In genomic region chr9:124794902-124795491, GRCh38 we compare ENCODE assay signal across 16 cellular contexts. TPM values are rescaled to one million over a fixed set of nuclear protein-coding genes. Genes with fewer than 3 reads are reported as not detected.
DNase-seq lines count a peak whose midpoint lies in the region; ATAC-seq, FAIRE-seq and TF ChIP-seq lines count a peak whose summit lies in the region.
"Had no signal": no experiment of that assay in that cellular context is flagged by ENCODE, and none has a peak within 500 bp of the region (broad histone marks: within the 10 kb centered on the region; RNA-seq: fewer than 3 reads in every experiment).

No MANE protein-coding gene starts in this region.

- H3K23ac ChIP-seq in H1 (ENCODE audit: insufficient read length), result no peak overlapping the region

- TF ChIP-seq RAD21 in H1 (IDR thresholded peaks at IDR 0.05 in 1 of 2, conservative IDR thresholded peaks at IDR 0.05 in 1 of 2; ENCODE audit: low read depth in 2 of 2, low read length in 2 of 2), result peak in 1 of 2 experiments; percentile 30; a peak in 1 of 4 replicates

- no peak overlapping the region for H4K91ac ChIP-seq in H1 (replicated peaks; ENCODE audit: insufficient read length, low read length)

- H3K27me3 ChIP-seq in H1 (replicated peaks in 1 of 4; ENCODE audit: control insufficient read depth in 3 of 4, extremely low read depth in 1 of 4, insufficient read depth in 3 of 4, low read length in 3 of 4) (no peaks in the 10 kb centered on the region), suprapubic skin (no peaks in the 10 kb centered on the region)

- H3K4me3 ChIP-seq in H1 (ENCODE audit: extremely low read depth in 1 of 4, insufficient read depth in 2 of 4, low read depth in 3 of 4, low read length in 4 of 4) (no peak overlapping the region), retinal pigment epithelial cell (ENCODE audit: low read length) (no peak overlapping the region), suprapubic skin (no peak overlapping the region)
- H3K4me3 ChIP-seq: HAP-1, skin epidermis had no signal

- 89% methylated on average over 11 of the region's 11 CpGs; no CpG with 5 or more reads in 1 of the 2 experiments for WGBS in H1 (ENCODE audit: extremely low coverage in 1 of 2, insufficient coverage in 1 of 2, insufficient read length in 1 of 2, insufficient replicate concordance in 2 of 2, low coverage in 1 of 2, low lambda C conversion rate in 2 of 2, missing lambda C conversion rate in 1 of 2), 2 experiments
- WGBS in suprapubic skin, result 83% methylated on average over 6 of the region's 11 CpGs

- H3K18ac ChIP-seq in H1 (ENCODE audit: extremely low read depth, low read length), result no peak overlapping the region

- H3K9me3 ChIP-seq in H1 (ENCODE audit: insufficient read depth in 2 of 2, low read depth in 1 of 2, low read length in 1 of 2) (no peaks in the 10 kb centered on the region), suprapubic skin (no peaks in the 10 kb centered on the region)
- H3K9me3 ChIP-seq: HAP-1 had no signal

- no peak overlapping the region for H2AK5ac ChIP-seq in H1 (ENCODE audit: low read depth, low read length)

- DNase-seq in NCI-H345 (lab: John Stamatoyannopoulos, UW) (peak; percentile 15), NCI-H345 treated with DMSO at 0.1 percent for 48 hours (lab: John Stamatoyannopoulos, UW; ENCODE audit: unreplicated experiment) (no peak), NCI-H1930 (lab: John Stamatoyannopoulos, UW) (peak; percentile 22 to 47), H1 (ENCODE audit: low read depth in 1 of 2, low spot score in 2 of 2) (no peak), retinal pigment epithelial cell (ENCODE audit: low read depth) (no peak), suprapubic skin (ENCODE audit: low spot score in 2 of 2) (no peak), middle frontal gyrus (ENCODE audit: extremely low spot score, low spot score) (no peak)
- DNase-seq: activated CD4-positive, alpha-beta memory T cell treated with anti-CD3 and anti-CD28 coated beads, Interleukin-2, amount 10 ng/mL, durations not matched to agents 7 days and 5 days; activated naive CD4-positive, alpha-beta T cell treated with anti-CD3 and anti-CD28 coated beads for 36 hours; DMS79; KG1; NCI-H2107 had no signal

- H3K4me2 ChIP-seq in H1 (ENCODE audit: insufficient read depth in 1 of 2, low read depth in 2 of 2, low read length in 2 of 2), result no peak overlapping the region

- peak; percentile 13 to 27 (median 16); a peak in 3 of 4 replicates for TF ChIP-seq CTCF in H1 (IDR thresholded peaks at IDR 0.05; ENCODE audit: control extremely low read depth in 1 of 3, insufficient read depth in 1 of 3, low read depth in 1 of 3, low read length in 3 of 3)
- TF ChIP-seq CTCF in retinal pigment epithelial cell (conservative IDR thresholded peaks at IDR 0.05; ENCODE audit: low read depth, low read length), result peak; percentile 15
- TF ChIP-seq CTCF in suprapubic skin (IDR thresholded peaks at IDR 0.05), result no peak

- H2BK5ac ChIP-seq in H1 (ENCODE audit: low read depth, low read length), result no peak overlapping the region

- no peak overlapping the region for H4K5ac ChIP-seq in H1 (ENCODE audit: insufficient read length, low read depth, low read length)

- no peaks in the 10 kb centered on the region for H3K79me2 ChIP-seq in H1 (ENCODE audit: control insufficient read depth in 1 of 2, insufficient read depth in 2 of 2, low read length in 2 of 2)

- CTCF ChIA-PET in H1 (lab: Charles Lee; ENCODE audit: partially characterized antibody), result interaction anchor here (0.8 to 65.2 kb wide), 9 partner anchors 9 to 99 kb away, joined by 3 to 1529 read pairs (median 5); partner anchors contain the start of genes ARPC5L, NR6A1, OLFML2A and RPL35

- no peak overlapping the region for H3K56ac ChIP-seq in H1 (replicated peaks; ENCODE audit: insufficient read length, low read depth, low read length)

- no peaks in the 10 kb centered on the region for H3K23me2 ChIP-seq in H1 (ENCODE audit: low read depth, low read length)

- no peak overlapping the region for H3K27ac ChIP-seq in H1 (ENCODE audit: low read depth, low read length)
- H3K27ac ChIP-seq in suprapubic skin, result no peak overlapping the region

- H3K79me1 ChIP-seq in H1 (ENCODE audit: low read depth, low read length), result no peaks in the 10 kb centered on the region

- H3K9ac ChIP-seq in H1 (replicated peaks in 1 of 4; ENCODE audit: extremely low read depth in 1 of 4, low read depth in 3 of 4, low read length in 3 of 4), result no peak overlapping the region

- no peaks in the 10 kb centered on the region for H4K20me1 ChIP-seq in H1 (replicated peaks in 1 of 2; ENCODE audit: control insufficient read depth in 1 of 2, insufficient read depth in 2 of 2, low read length in 2 of 2)

- no peak for FAIRE-seq in H1 (lab: Jason Lieb, UNC)

- no peak overlapping the region for H2AFZ ChIP-seq in H1 (ENCODE audit: low read length)

- TF ChIP-seq EP300 in H1 (IDR thresholded peaks at IDR 0.05; ENCODE audit: borderline replicate concordance in 1 of 2, low read depth in 2 of 2, low read length in 2 of 2) (no peak), suprapubic skin (IDR thresholded peaks at IDR 0.05) (no peak)

- H2BK12ac ChIP-seq in H1 (ENCODE audit: low read depth, low read length), result no peak overlapping the region

- no peak overlapping the region for H3K4ac ChIP-seq in H1 (replicated peaks; ENCODE audit: insufficient read length, low read depth, low read length)

- POLR2A ChIA-PET in H1 (lab: Charles Lee; ENCODE audit: partially characterized antibody), result interaction anchor here (0.6 to 1.6 kb wide), 3 partner anchors 12 to 62 kb away, joined by 3 to 6 read pairs (median 3); no protein-coding TSS in a partner anchor

- H4K8ac ChIP-seq in H1 (ENCODE audit: extremely low read depth, insufficient read depth, low read length), result no peak overlapping the region

- ATAC-seq in GM21723 (IDR thresholded peaks at IDR 0.05; ENCODE audit: unreplicated experiment), result no peak
- ATAC-seq: natural killer cell treated with Interleukin-12 subunit alpha and Interleukin-12 subunit beta and Interleukin-15 and Interleukin-18, amount 100 ng/mL, for 72 hours had no signal

- no peak overlapping the region for H2BK120ac ChIP-seq in H1 (replicated peaks; ENCODE audit: low read depth, low read length)

- H3K36me3 ChIP-seq in H1 (ENCODE audit: control insufficient read depth in 2 of 4, insufficient read depth in 4 of 4, low read length in 3 of 4) (no peaks in the 10 kb centered on the region), suprapubic skin (no peaks in the 10 kb centered on the region)
- H3K36me3 ChIP-seq: HAP-1 had no signal

- no peak for TF ChIP-seq POLR2A in H1 (IDR thresholded peaks at IDR 0.05; ENCODE audit: control extremely low read depth in 1 of 2, low read depth in 2 of 2, low read length in 2 of 2)
- no peak for TF ChIP-seq POLR2A in suprapubic skin (IDR thresholded peaks at IDR 0.05)

- no peak overlapping the region for H2BK20ac ChIP-seq in H1 (ENCODE audit: low read length)

- H3K4me1 ChIP-seq in H1 (replicated peaks in 1 of 4; ENCODE audit: control insufficient read depth in 3 of 4, insufficient read depth in 4 of 4, low read length in 3 of 4) (peaks cover 0 to 12% (median 0%) of the 10 kb centered on the region in 4 experiments; a peak in 3 of 7 replicates), suprapubic skin (peaks cover 54% of the 10 kb centered on the region)
- H3K4me1 ChIP-seq: HAP-1 had no signal

- no peak overlapping the region for H2BK15ac ChIP-seq in H1 (ENCODE audit: low read length)

- H3K14ac ChIP-seq in H1 (ENCODE audit: insufficient read length), result no peak overlapping the region

TF ChIP-seq in H1, 55 proteins besides CTCF, POLR2A, EP300 and RAD21 (continues in another document):
- TF ChIP-seq PHF8 (conservative IDR thresholded peaks at IDR 0.05; ENCODE audit: low read depth, low read length) (no peak), SRF (IDR thresholded peaks at IDR 0.05; ENCODE audit: low read depth, low read length) (no peak), SIN3A (conservative IDR thresholded peaks at IDR 0.05 in 1 of 2, IDR thresholded peaks at IDR 0.05 in 1 of 2; ENCODE audit: low read depth in 1 of 2, low read length in 2 of 2) (no peak), NANOG (IDR thresholded peaks at IDR 0.05; ENCODE audit: insufficient read depth, low read depth, low read length, poor library complexity, severe bottlenecking) (no peak), RNF2 (IDR thresholded peaks at IDR 0.05; ENCODE audit: borderline replicate concordance, low read depth, low read length, missing control alignments, poor library complexity, severe bottlenecking) (no peak)

RNA-seq across cellular contexts. Expression of gene OLFML2A, which starts 18.1 kb away (rescaled TPM):
- total RNA-seq in H1 (2021; fragmentation: NEBNext Ultra II Directional; extraction: Animal tissue kit (Norgen Biotek cat#: 25700)), result 11.4 and 11.5 TPM in 2 replicates
- 7.8 and 8.7 TPM in 2 replicates for polyA plus RNA-seq in H1 (2011; rRNA removed)
- 4.7 TPM for polyA plus RNA-seq in H1 (2011; cell fraction: cytosol; rRNA removed)
- 5.7 TPM for polyA plus RNA-seq in H1 (2011; cell fraction: nucleus; rRNA removed)
- polyA plus RNA-seq in H1 (2012, experiment 1 of 2), result 5.8 to 9.0 TPM (median 7.0 TPM) in 4 replicates
- polyA plus RNA-seq in H1 (2012, experiment 2 of 2), result 6.6 TPM
- polyA plus RNA-seq in H1 (2013, experiment 1 of 2), result 15.9 TPM
- polyA plus RNA-seq in H1 (2013, experiment 2 of 2), result 14.8 TPM
- polyA minus RNA-seq in H1 (2011; rRNA and poly(A)+ RNA removed), result 5.5 and 6.7 TPM in 2 replicates
- 14.4 TPM for polyA minus RNA-seq in H1 (2011; cell fraction: cytosol; rRNA and poly(A)+ RNA removed)
- polyA minus RNA-seq in H1 (2011; cell fraction: nucleus; rRNA and poly(A)+ RNA removed), result 5.1 TPM
- total RNA-seq in suprapubic skin, result 10 to 100 TPM; 14.6 to 36.8 (median 18.9) TPM
- total RNA-seq: activated CD4-positive, alpha-beta memory T cell treated with anti-CD3 and anti-CD28 coated beads, Interleukin-2, amount 10 ng/mL, durations not matched to agents 7 days and 5 days; activated naive CD4-positive, alpha-beta T cell treated with anti-CD3 and anti-CD28 coated beads for 36 hours; natural killer cell treated with Interleukin-12 subunit alpha and Interleukin-12 subunit beta and Interleukin-15 and Interleukin-18, amount 100 ng/mL, for 72 hours had no signal

RNA-seq across cellular contexts. Expression of gene NR6A1, which starts 23.9 kb away (rescaled TPM):
- 232 and 237 TPM in 2 replicates for total RNA-seq in H1 (2021; fragmentation: NEBNext Ultra II Directional; extraction: Animal tissue kit (Norgen Biotek cat#: 25700))
- polyA plus RNA-seq in H1 (2011; rRNA removed), result 77.0 and 93.2 TPM in 2 replicates
- polyA plus RNA-seq in H1 (2011; cell fraction: cytosol; rRNA removed), result 72.8 TPM
- 59.1 TPM for polyA plus RNA-seq in H1 (2011; cell fraction: nucleus; rRNA removed)
- 99.2 to 116 TPM (median 108 TPM) in 4 replicates for polyA plus RNA-seq in H1 (2012, experiment 1 of 2)
- 69.6 TPM for polyA plus RNA-seq in H1 (2012, experiment 2 of 2)
- polyA plus RNA-seq in H1 (2013, experiment 1 of 2), result 88.5 TPM
- 92.9 TPM for polyA plus RNA-seq in H1 (2013, experiment 2 of 2)
- polyA minus RNA-seq in H1 (2011; rRNA and poly(A)+ RNA removed), result 505 and 571 TPM in 2 replicates
- polyA minus RNA-seq in H1 (2011; cell fraction: cytosol; rRNA and poly(A)+ RNA removed), result 196 TPM
- polyA minus RNA-seq in H1 (2011; cell fraction: nucleus; rRNA and poly(A)+ RNA removed), result 104 TPM
- total RNA-seq in suprapubic skin, result 10 to 100 TPM in 1 of 4 donors, 1 to 10 TPM in 3; 6.5 to 10.1 (median 6.8) TPM

RNA-seq across cellular contexts. Expression of gene WDR38, which starts 58.3 kb away (rescaled TPM):
- not detected in 2 replicates for total RNA-seq in H1 (2021; fragmentation: NEBNext Ultra II Directional; extraction: Animal tissue kit (Norgen Biotek cat#: 25700))
- polyA plus RNA-seq in H1 (2011; rRNA removed), result not detected in 2 replicates
- polyA plus RNA-seq in H1 (2011; cell fraction: cytosol; rRNA removed), result not detected
- polyA plus RNA-seq in H1 (2011; cell fraction: nucleus; rRNA removed), result not detected
- polyA plus RNA-seq in H1 (2012, experiment 1 of 2), result 0.15 TPM in 1 of 4 replicates, not detected in the others
- not detected for polyA plus RNA-seq in H1 (2012, experiment 2 of 2)
- not detected for polyA plus RNA-seq in H1 (2013, experiment 1 of 2)
- not detected for polyA plus RNA-seq in H1 (2013, experiment 2 of 2)
- not detected in 2 replicates for polyA minus RNA-seq in H1 (2011; rRNA and poly(A)+ RNA removed)
- not detected for polyA minus RNA-seq in H1 (2011; cell fraction: cytosol; rRNA and poly(A)+ RNA removed)
- polyA minus RNA-seq in H1 (2011; cell fraction: nucleus; rRNA and poly(A)+ RNA removed), result not detected
- total RNA-seq in suprapubic skin, result not detected
- total RNA-seq: activated CD4-positive, alpha-beta memory T cell treated with anti-CD3 and anti-CD28 coated beads, Interleukin-2, amount 10 ng/mL, durations not matched to agents 7 days and 5 days; activated naive CD4-positive, alpha-beta T cell treated with anti-CD3 and anti-CD28 coated beads for 36 hours; natural killer cell treated with Interleukin-12 subunit alpha and Interleukin-12 subunit beta and Interleukin-15 and Interleukin-18, amount 100 ng/mL, for 72 hours had no signal

Comparison
In these comparisons a context has a peak if more than half of its experiments do, and no peak if none do; other contexts are left out.
1. DNase-seq: peak in NCI-H345 (single experiment) and NCI-H1930 (2 of 2); none in NCI-H345 treated with DMSO at 0.1 percent for 48 hours (single experiment), H1 (0 of 2), retinal pigment epithelial cell (single experiment), suprapubic skin (0 of 2) and middle frontal gyrus (single experiment).
2. CTCF ChIP-seq: peak in H1 (3 of 3) and retinal pigment epithelial cell (single experiment); none in suprapubic skin (0 of 2).
3. RNA of gene NR6A1, which starts 23.9 kb away (total RNA-seq): 232 to 237 TPM in H1; 6.5 to 10.1 TPM in suprapubic skin; every median in the first group is over 10 times any median in the second.